ENCODE assay signal across 29 cellular contexts in the genomic region with DNA sequence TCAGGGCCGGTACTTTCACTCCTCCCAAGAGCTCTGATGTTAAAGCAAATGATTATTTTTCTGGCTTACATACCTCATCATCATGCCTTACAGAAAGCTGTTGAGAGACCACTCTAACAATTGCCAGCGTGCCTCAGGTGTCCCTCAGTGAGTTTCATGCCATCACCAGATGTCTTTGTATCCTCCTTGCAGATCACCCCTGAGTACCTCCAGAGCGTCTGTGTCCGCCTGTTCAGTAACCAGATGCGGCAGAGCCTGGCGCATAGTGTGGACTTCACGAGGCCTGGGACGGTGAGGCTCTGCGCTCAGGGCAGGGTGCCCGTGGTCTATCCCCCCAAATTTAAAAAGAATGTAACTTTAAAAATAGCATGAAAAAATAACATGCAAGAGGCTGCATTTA.
"Had no signal": no experiment of that assay in that cellular context is flagged by ENCODE, and none has a peak within 500 bp of the region (broad histone marks: within the 10 kb centered on the region; RNA-seq: fewer than 3 reads in every experiment).

No MANE protein-coding gene starts in this region.

- H3K4me3 Mint-ChIP-seq: dendritic cell treated with granulocyte-macrophage colony-stimulating factor and Interleukin-4, amounts not matched to agents 40 ng/mL and 50 ng/mL, for 4 days; effector memory CD8-positive, alpha-beta T cell; endodermal cell had no signal

- FAIRE-seq: colon, endometrium, endothelial cell of umbilical vein, frontal cortex had no signal

- H3K27ac Mint-ChIP-seq: dendritic cell treated with granulocyte-macrophage colony-stimulating factor and Interleukin-4, amounts not matched to agents 40 ng/mL and 50 ng/mL, for 4 days; effector memory CD8-positive, alpha-beta T cell; endodermal cell had no signal

- H3K36me3 ChIP-seq: colonic mucosa, gastrocnemius medialis had no signal

- H3K27me3 Mint-ChIP-seq: dendritic cell treated with granulocyte-macrophage colony-stimulating factor and Interleukin-4, amounts not matched to agents 40 ng/mL and 50 ng/mL, for 4 days; effector memory CD8-positive, alpha-beta T cell had no signal

- H3K4me1 Mint-ChIP-seq: endodermal cell had no signal

- H3K4me3 ChIP-seq: colonic mucosa, coronary artery, dorsolateral prefrontal cortex, esophagus muscularis mucosa, esophagus squamous epithelium, gastrocnemius medialis, gastroesophageal sphincter, heart left ventricle, heart right ventricle had no signal

- H3K9me3 Mint-ChIP-seq: dendritic cell treated with granulocyte-macrophage colony-stimulating factor and Interleukin-4, amounts not matched to agents 40 ng/mL and 50 ng/mL, for 4 days; effector memory CD8-positive, alpha-beta T cell; endodermal cell had no signal

- DNase-seq: colonic mucosa; cortex of kidney; dermis blood vessel endothelial cell; dorsolateral prefrontal cortex; effector CD4-positive, alpha-beta T cell; effector CD8-positive, alpha-beta T cell; effector memory CD4-positive, alpha-beta T cell; effector memory CD8-positive, alpha-beta T cell; endodermal cell; erythroblast; esophagus squamous epithelium; foreskin fibroblast; foreskin keratinocyte; foreskin melanocyte; gastrocnemius medialis; glutamatergic neuron; head of caudate nucleus; heart left ventricle; heart right ventricle had no signal

- H3K9me3 ChIP-seq: colonic mucosa, esophagus muscularis mucosa, esophagus squamous epithelium, gastrocnemius medialis, gastroesophageal sphincter, heart left ventricle, heart right ventricle had no signal

- H3K27me3 ChIP-seq: colonic mucosa, dorsolateral prefrontal cortex, esophagus muscularis mucosa, esophagus squamous epithelium, foreskin keratinocyte, gastrocnemius medialis, gastroesophageal sphincter, heart left ventricle, heart right ventricle had no signal

- H3K27ac ChIP-seq: colonic mucosa, coronary artery, dorsolateral prefrontal cortex, epithelial cell of prostate, esophagus muscularis mucosa, esophagus squamous epithelium, foreskin keratinocyte, gastrocnemius medialis, gastroesophageal sphincter, heart left ventricle, heart right ventricle had no signal

- ATAC-seq: effector memory CD8-positive, alpha-beta T cell; esophagus mucosa; foreskin keratinocyte; gastrocnemius medialis; gastroesophageal sphincter; heart left ventricle; heart right ventricle had no signal

- H3K4me1 ChIP-seq: esophagus squamous epithelium, foreskin keratinocyte, gastrocnemius medialis had no signal
